Comparison of ENCODE assay signal across 8 cellular contexts in genomic region chr2:237154050-237154638, GRCh38.
DNase-seq lines count a peak whose midpoint lies in the region; ATAC-seq and FAIRE-seq lines count a peak whose summit lies in the region.

No MANE protein-coding gene starts in this region.

- ATAC-seq in HG03108 (IDR thresholded peaks at IDR 0.05; ENCODE audit: unreplicated experiment): no peak

- DNase-seq in AG20443 (ENCODE audit: low spot score) (peak; percentile 43), GM19239 (ENCODE audit: insufficient read length, low spot score) (peak; percentile 47), NCI-H82 treated with DMSO at 0.1 percent for 48 hours (lab: John Stamatoyannopoulos, UW; ENCODE audit: unreplicated experiment) (peak; percentile 0), fibroblast of the conjunctiva (ENCODE audit: low read depth) (peak; percentile 55), DMS153 treated with DMSO at 0.1 percent for 48 hours (lab: John Stamatoyannopoulos, UW; ENCODE audit: unreplicated experiment) (no peak)
- peak; percentile 49 for DNase-seq in activated T-cell treated with anti-CD3 and anti-CD28 coated beads, Interleukin-2, amount 50 U/mL, for 1 hour
- peak; percentile 38 for DNase-seq in stimulated activated CD4-positive, alpha-beta T cell treated with anti-CD3 and anti-CD28 coated beads, Interleukin-12 subunit alpha, Interleukin-12 subunit beta, amount 100 ng/mL, for 4 hours

- FAIRE-seq in GM19239 (lab: Jason Lieb, UNC): peak; percentile 73
